ENCODE assay signal across 1 cellular context in the genomic region with DNA sequence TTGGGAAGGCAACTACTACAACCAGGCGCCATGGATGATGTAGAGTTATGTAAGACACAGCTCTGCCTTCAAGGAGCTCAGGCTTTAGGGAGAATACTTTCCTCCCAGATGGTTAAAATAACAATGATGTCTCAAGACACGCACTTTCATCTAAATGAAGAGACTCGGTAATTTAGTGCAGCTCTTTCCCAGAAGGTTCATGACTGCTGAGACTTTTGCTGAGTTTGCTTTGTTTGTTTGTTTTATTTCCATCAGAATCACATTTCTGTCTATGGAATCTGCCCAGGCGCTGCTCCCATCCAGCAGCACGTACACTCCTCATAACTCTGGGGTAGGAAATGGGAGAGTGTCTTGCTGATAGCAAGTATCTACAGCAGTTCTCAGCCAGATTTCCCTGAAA.
A peak's percentile ranks its signal among the peaks of the same experiment; 100 is the strongest.
TF ChIP-seq lines count a peak whose summit lies in the region.

No MANE protein-coding gene starts in this region.

TF ChIP-seq in IMR-90, 13 proteins besides CTCF, POLR2A, EP300 and RAD21:
- TF ChIP-seq SMC3 (IDR thresholded peaks at IDR 0.05; ENCODE audit: low read depth, low read length) (no peak), MAFK (IDR thresholded peaks at IDR 0.05; ENCODE audit: low read depth, low read length) (peak; percentile 29; the same call in 1 of the 2 replicates)
